ENCODE assay signal across 28 cellular contexts in the genomic region with DNA sequence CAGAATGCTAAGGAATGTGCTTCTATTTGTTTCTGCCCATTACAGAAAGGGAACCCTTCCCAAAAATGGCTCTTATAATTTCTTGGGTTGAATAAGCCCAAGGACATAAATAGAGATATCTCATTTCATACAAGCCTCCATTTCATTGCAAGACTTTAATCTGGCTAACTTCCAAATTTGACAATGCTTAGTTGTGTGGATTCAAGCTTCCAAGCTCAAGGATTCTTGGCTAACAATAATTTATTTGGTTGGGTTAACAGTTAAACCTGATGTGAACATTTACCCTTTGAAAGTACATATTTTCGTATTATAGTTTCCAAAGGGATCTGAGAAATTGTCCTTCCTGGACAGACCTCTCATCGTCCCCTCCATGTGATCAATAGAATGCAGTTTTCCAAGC.
"Had no signal": no experiment of that assay in that cellular context is flagged by ENCODE, and none has a peak within 500 bp of the region (broad histone marks: within the 10 kb centered on the region; RNA-seq: fewer than 3 reads in every experiment).

No MANE protein-coding gene starts in this region.

- H3K9me3 ChIP-seq: esophagus squamous epithelium, gastroesophageal sphincter, prostate gland, spleen, testis, tibial nerve, upper lobe of right lung, vagina had no signal

- H3K27me3 ChIP-seq: gastroesophageal sphincter, spleen, testis, tibial nerve, upper lobe of right lung, vagina had no signal

- ATAC-seq: gastroesophageal sphincter; left colon; left ventricle myocardium superior; sciatic nerve; stimulated activated naive B cell treated with anti-CD40 and anti-IgM and Interleukin-4, amounts not matched to agents 10 μg/mL and 1 μg/mL and 100 μg/mL, for 72 hours; stimulated activated naive CD8-positive, alpha-beta T cell treated with anti-CD3 and anti-CD28 coated beads, Interleukin-15, amount 100 ng/mL, for 72 hours; upper lobe of right lung had no signal

- DNase-seq: cortex of kidney; effector memory CD4-positive, alpha-beta T cell; esophagus squamous epithelium; foreskin fibroblast; glutamatergic neuron; islet precursor cell; left colon; left ventricle myocardium superior; mesendoderm; naive B cell; nephron progenitor cell; retina; spleen; stimulated activated CD4-positive, alpha-beta T cell treated with anti-CD3 and anti-CD28 coated beads, Interleukin-15, amount 100 ng/mL, for 24 hours; stimulated activated CD4-positive, alpha-beta T cell treated with anti-CD3 and anti-CD28 coated beads, Interleukin-1b, Interleukin-23, amount 100 ng/mL, for 48 hours; stimulated activated CD4-positive, alpha-beta T cell treated with anti-CD3 and anti-CD28 coated beads, Interleukin-4, amount 100 ng/mL, for 4 hours; stimulated activated naive B cell treated with anti-CD40 and anti-IgM and Interleukin-4, amounts not matched to agents 10 μg/mL and 1 μg/mL and 100 μg/mL, for 72 hours; stimulated activated naive CD8-positive, alpha-beta T cell treated with anti-CD3 and anti-CD28 coated beads, Interleukin-15, amount 100 ng/mL, for 72 hours; testis; upper lobe of right lung had no signal

- H3K9ac ChIP-seq: parathyroid adenoma had no signal

- H3K4me1 ChIP-seq: parathyroid adenoma, prostate gland, spleen, testis, upper lobe of right lung, vagina had no signal

- H3K79me2 ChIP-seq: parathyroid adenoma had no signal

- H3K4me3 ChIP-seq: esophagus squamous epithelium, gastroesophageal sphincter, lung, prostate gland, spleen, testis, tibial nerve, upper lobe of right lung, vagina had no signal

- H3K27ac ChIP-seq: epithelial cell of prostate, esophagus squamous epithelium, gastroesophageal sphincter, parathyroid adenoma, prostate gland, spleen, testis, tibial nerve, upper lobe of right lung, vagina had no signal

- H2AFZ ChIP-seq: parathyroid adenoma had no signal

- H3K36me3 ChIP-seq: esophagus squamous epithelium, gastroesophageal sphincter, prostate gland, spleen, tibial nerve, upper lobe of right lung, vagina had no signal
